10 cellular contexts compared by ENCODE assay signal in genomic region chr3:10357592-10358308, GRCh38. TPM values are rescaled to one million over a fixed set of nuclear protein-coding genes. Genes with fewer than 3 reads are reported as not detected.
DNase-seq lines count a peak whose midpoint lies in the region; TF ChIP-seq lines count a peak whose summit lies in the region.
"Had no signal": no experiment of that assay in that cellular context is flagged by ENCODE, and none has a peak within 500 bp of the region (broad histone marks: within the 10 kb centered on the region; RNA-seq: fewer than 3 reads in every experiment).

No MANE protein-coding gene starts in this region.

- no peaks in the 10 kb centered on the region for H3K9me3 ChIP-seq in prostate gland
- H3K9me3 ChIP-seq: thyroid gland had no signal

- H3K27me3 Mint-ChIP-seq in activated CD4-positive, alpha-beta memory T cell treated with anti-CD3 and anti-CD28 coated beads for 36 hours: peaks cover 23% of the 10 kb centered on the region
- H3K27me3 Mint-ChIP-seq in activated CD4-positive, alpha-beta memory T cell treated with anti-CD3 and anti-CD28 coated beads, Interleukin-2, amount 10 ng/mL, durations not matched to agents 7 days and 5 days: peaks cover 11% of the 10 kb centered on the region

- H3K4me3 ChIP-seq in prostate gland: no peak overlapping the region
- H3K4me3 ChIP-seq: thyroid gland had no signal

- H3K27ac Mint-ChIP-seq in activated CD4-positive, alpha-beta memory T cell treated with anti-CD3 and anti-CD28 coated beads for 36 hours: no peak overlapping the region
- H3K27ac Mint-ChIP-seq in activated CD4-positive, alpha-beta memory T cell treated with anti-CD3 and anti-CD28 coated beads, Interleukin-2, amount 10 ng/mL, durations not matched to agents 7 days and 5 days: no peak overlapping the region

- CTCF ChIA-PET in activated CD4-positive, alpha-beta memory T cell treated with anti-CD3 and anti-CD28 coated beads for 36 hours (lab: Charles Lee): no interaction called here
- CTCF ChIA-PET in activated CD4-positive, alpha-beta memory T cell treated with anti-CD3 and anti-CD28 coated beads, Interleukin-2, amount 10 ng/mL, durations not matched to agents 7 days and 5 days (lab: Charles Lee): interaction anchor here (0.8 kb wide), 1 partner anchor 16 kb away, joined by 3 read pairs; no protein-coding TSS in a partner anchor

- TF ChIP-seq POLR2A in prostate gland (IDR thresholded peaks at IDR 0.05): no peak

- no peak overlapping the region for H3K27ac ChIP-seq in prostate gland
- H3K27ac ChIP-seq: thyroid gland had no signal

- intact Hi-C loops in activated CD4-positive, alpha-beta memory T cell treated with anti-CD3 and anti-CD28 coated beads for 36 hours (cut with micrococcal nuclease): no loop called here
- intact Hi-C loops in prostate gland (cut with DNase I): no loop called here

- H3K27me3 ChIP-seq in prostate gland (replicated peaks; ENCODE audit: insufficient read depth): no peaks in the 10 kb centered on the region
- H3K27me3 ChIP-seq: thyroid gland had no signal

- TF ChIP-seq CTCF in prostate gland (IDR thresholded peaks at IDR 0.05): no peak

- no peak overlapping the region for H3K4me3 Mint-ChIP-seq in activated CD4-positive, alpha-beta memory T cell treated with anti-CD3 and anti-CD28 coated beads for 36 hours
- no peak overlapping the region for H3K4me3 Mint-ChIP-seq in activated CD4-positive, alpha-beta memory T cell treated with anti-CD3 and anti-CD28 coated beads, Interleukin-2, amount 10 ng/mL, durations not matched to agents 7 days and 5 days
- H3K4me3 Mint-ChIP-seq: CD4-positive, alpha-beta memory T cell had no signal

- H3K9me3 Mint-ChIP-seq in activated CD4-positive, alpha-beta memory T cell treated with anti-CD3 and anti-CD28 coated beads for 36 hours: no peaks in the 10 kb centered on the region
- H3K9me3 Mint-ChIP-seq in activated CD4-positive, alpha-beta memory T cell treated with anti-CD3 and anti-CD28 coated beads, Interleukin-2, amount 10 ng/mL, durations not matched to agents 7 days and 5 days: no peaks in the 10 kb centered on the region
- H3K9me3 Mint-ChIP-seq: CD4-positive, alpha-beta memory T cell had no signal

- POLR2A ChIA-PET in activated CD4-positive, alpha-beta memory T cell treated with anti-CD3 and anti-CD28 coated beads for 36 hours (lab: Charles Lee): no interaction called here
- POLR2A ChIA-PET in activated CD4-positive, alpha-beta memory T cell treated with anti-CD3 and anti-CD28 coated beads, Interleukin-2, amount 10 ng/mL, durations not matched to agents 7 days and 5 days (lab: Charles Lee): interaction anchor here (0.7 kb wide), 1 partner anchor 9 kb away, joined by 3 read pairs; no protein-coding TSS in a partner anchor

- H3K36me3 ChIP-seq in prostate gland: no peaks in the 10 kb centered on the region
- H3K36me3 ChIP-seq: thyroid gland had no signal

- 43% methylated on average over 7 of the region's 7 CpGs for WGBS in prostate gland

- peaks cover 7% of the 10 kb centered on the region for H3K4me1 Mint-ChIP-seq in activated CD4-positive, alpha-beta memory T cell treated with anti-CD3 and anti-CD28 coated beads for 36 hours (ENCODE audit: low read depth)
- peaks cover 2% of the 10 kb centered on the region for H3K4me1 Mint-ChIP-seq in activated CD4-positive, alpha-beta memory T cell treated with anti-CD3 and anti-CD28 coated beads, Interleukin-2, amount 10 ng/mL, durations not matched to agents 7 days and 5 days

- DNase-seq in activated CD4-positive, alpha-beta memory T cell treated with anti-CD3 and anti-CD28 coated beads for 36 hours: peak; percentile 29
- no peak for DNase-seq in activated CD4-positive, alpha-beta memory T cell treated with anti-CD3 and anti-CD28 coated beads, Interleukin-2, amount 10 ng/mL, durations not matched to agents 7 days and 5 days
- peak; percentile 45 for DNase-seq in NOMO-1 treated with DMSO at 0.1 percent for 48 hours (lab: John Stamatoyannopoulos, UW; ENCODE audit: unreplicated experiment)
- peak; percentile 90 for DNase-seq in fibroblast of gingiva (ENCODE audit: low read depth)
- DNase-seq in stromal cell of bone marrow (ENCODE audit: low read depth): peak; percentile 92
- no peak for DNase-seq in retina
- no peak for DNase-seq in prostate gland (ENCODE audit: low spot score)
- DNase-seq in NCI-H1436 (lab: John Stamatoyannopoulos, UW): no peak
- DNase-seq: CD4-positive, alpha-beta memory T cell had no signal

- H3K4me1 ChIP-seq in prostate gland (replicated peaks): no peaks in the 10 kb centered on the region
- H3K4me1 ChIP-seq: thyroid gland had no signal

- H3K36me3 Mint-ChIP-seq in activated CD4-positive, alpha-beta memory T cell treated with anti-CD3 and anti-CD28 coated beads for 36 hours: no peaks in the 10 kb centered on the region
- H3K36me3 Mint-ChIP-seq in activated CD4-positive, alpha-beta memory T cell treated with anti-CD3 and anti-CD28 coated beads, Interleukin-2, amount 10 ng/mL, durations not matched to agents 7 days and 5 days (ENCODE audit: low read depth): no peaks in the 10 kb centered on the region

RNA-seq across cellular contexts. Expression of gene SEC13, which starts 36.8 kb away (rescaled TPM):
- total RNA-seq in activated CD4-positive, alpha-beta memory T cell treated with anti-CD3 and anti-CD28 coated beads for 36 hours: 10 to 100 TPM; 95.3 to 95.6 TPM
- total RNA-seq in activated CD4-positive, alpha-beta memory T cell treated with anti-CD3 and anti-CD28 coated beads, Interleukin-2, amount 10 ng/mL, durations not matched to agents 7 days and 5 days: 10 to 100 TPM; 84.0 to 88.8 TPM
- total RNA-seq in prostate gland: 100 to 1,000 TPM; 108 to 117 TPM

Comparison
In these comparisons a context has a peak if more than half of its experiments do, and no peak if none do; other contexts are left out.
1. DNase-seq: peak in activated CD4-positive, alpha-beta memory T cell treated with anti-CD3 and anti-CD28 coated beads for 36 hours (single experiment), NOMO-1 treated with DMSO at 0.1 percent for 48 hours (single experiment), fibroblast of gingiva (single experiment) and stromal cell of bone marrow (single experiment); none in activated CD4-positive, alpha-beta memory T cell treated with anti-CD3 and anti-CD28 coated beads, Interleukin-2, amount 10 ng/mL, durations not matched to agents 7 days and 5 days (single experiment), retina (single experiment), prostate gland (single experiment) and NCI-H1436 (single experiment).